In the genomic region with DNA sequence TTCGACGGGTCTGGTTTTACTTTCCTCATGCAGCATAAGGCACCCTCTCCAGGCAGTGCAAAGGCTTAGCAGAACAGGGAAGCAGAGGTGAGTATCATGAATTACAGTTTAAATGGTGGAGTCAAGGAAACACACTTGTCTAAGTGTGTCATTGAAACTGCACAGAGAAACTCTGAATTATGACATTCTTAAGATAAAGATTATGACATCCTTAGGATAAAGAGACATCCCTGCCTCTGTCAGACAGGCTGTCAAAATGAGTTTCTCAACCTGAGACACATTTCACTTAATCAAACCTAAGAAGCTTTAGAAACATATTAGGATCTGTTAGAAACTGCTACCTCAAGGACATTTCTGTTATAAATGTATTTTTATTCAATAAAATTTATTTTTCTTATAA, we compare ENCODE assay signal across 24 cellular contexts.
A peak's percentile ranks its signal among the peaks of the same experiment; 100 is the strongest.
DNase-seq lines count a peak whose midpoint lies in the region; ATAC-seq, FAIRE-seq and TF ChIP-seq lines count a peak whose summit lies in the region.
"Had no signal": no experiment of that assay in that cellular context is flagged by ENCODE, and none has a peak within 500 bp of the region (broad histone marks: within the 10 kb centered on the region; RNA-seq: fewer than 3 reads in every experiment).

No MANE protein-coding gene starts in this region.

- TF ChIP-seq RAD21 in K562 (CRISPR knock-in tag; conservative IDR thresholded peaks at IDR 0.05 in 1 of 2, IDR thresholded peaks at IDR 0.05 in 1 of 2) = no peak

- no TSS peak for BruUV-seq in K562 (replicated peaks; lab: Mats Ljungman, UMichigan)

- H3K4me1 Mint-ChIP-seq in neural progenitor cell = peaks cover 7% of the 10 kb centered on the region
- H3K4me1 Mint-ChIP-seq: CD4-positive, alpha-beta memory T cell; CD4-positive, CD25-positive, alpha-beta regulatory T cell; CD8-positive, alpha-beta memory T cell had no signal

- no peak for TF ChIP-seq EP300 in K562 (IDR thresholded peaks at IDR 0.05; ENCODE audit: low read length)

- H3K9me3 ChIP-seq in K562 (replicated peaks; ENCODE audit: control insufficient read depth, insufficient read depth, low read depth, low read length) (no peaks in the 10 kb centered on the region), neural progenitor cell (ENCODE audit: low read depth) (no peaks in the 10 kb centered on the region)
- H3K9me3 ChIP-seq: BE2C, BLaER1 had no signal

- H3K4me1 ChIP-seq in K562 (replicated peaks in 1 of 2; ENCODE audit: control insufficient read depth in 2 of 2, insufficient read depth in 2 of 2, low read length in 2 of 2) (no peaks in the 10 kb centered on the region), neural progenitor cell (no peaks in the 10 kb centered on the region)
- H3K4me1 ChIP-seq: BE2C had no signal

- in situ Hi-C loops in K562 (cut with MboI) = no loop called here

- no peaks in the 10 kb centered on the region; a peak in 1 of 5 replicates for H3K27me3 ChIP-seq in K562 (ENCODE audit: control insufficient read depth in 2 of 2, insufficient read depth in 2 of 2, low read length in 2 of 2)
- no peaks in the 10 kb centered on the region for H3K27me3 ChIP-seq in neural progenitor cell
- H3K27me3 ChIP-seq: BE2C, BLaER1 had no signal

- H3K4me2 ChIP-seq in K562 (ENCODE audit: insufficient read depth, low read length) (no peak overlapping the region), neural progenitor cell (no peak overlapping the region)
- H3K4me2 ChIP-seq: BLaER1 had no signal

- peak overlapping the region; percentile 29 for H2AFZ ChIP-seq in K562 (ENCODE audit: low read depth, low read length)
- no peak overlapping the region for H2AFZ ChIP-seq in neural progenitor cell (replicated peaks)

- CTCF ChIA-PET in K562 (lab: Yijun Ruan, JAX; ENCODE audit: low intra/inter-chr PET ratio) = no interaction called here

- peaks cover 23% of the 10 kb centered on the region for H3K36me3 Mint-ChIP-seq in neural progenitor cell
- H3K36me3 Mint-ChIP-seq: CD14-positive monocyte; CD4-positive, alpha-beta memory T cell; CD4-positive, CD25-positive, alpha-beta regulatory T cell; CD8-positive, alpha-beta memory T cell had no signal

- intact Hi-C loops in K562 (cut with micrococcal nuclease) = no loop called here
- intact Hi-C loops in left ventricle myocardium superior (cut with micrococcal nuclease) = no loop called here

- no peaks in the 10 kb centered on the region for H4K20me1 ChIP-seq in K562 (replicated peaks; ENCODE audit: control insufficient read depth, insufficient read depth, low read length)
- no peaks in the 10 kb centered on the region for H4K20me1 ChIP-seq in neural progenitor cell (ENCODE audit: low read depth)
- H4K20me1 ChIP-seq: BLaER1 had no signal

- no peaks in the 10 kb centered on the region for H3K9me1 ChIP-seq in K562 (ENCODE audit: control insufficient read depth, insufficient read depth, low read length)

- POLR2A ChIA-PET in K562 (lab: Yijun Ruan, JAX) = interaction anchor here (1.0 kb wide), 1 partner anchor 10 kb away, joined by 3 read pairs; no protein-coding TSS in a partner anchor

- no peak for TF ChIP-seq POLR2A in K562 (conservative IDR thresholded peaks at IDR 0.05)

- ATAC-seq in K562 = no peak
- no peak for ATAC-seq in left ventricle myocardium superior
- ATAC-seq: GM12878 had no signal

- no peak for FAIRE-seq in K562 (lab: Jason Lieb, UNC)
- FAIRE-seq: A204.1, G401.6, GM12878, GM12892, GM19239 had no signal

- TF ChIP-seq CTCF in K562 (IDR thresholded peaks at IDR 0.05 in 2 of 3, conservative IDR thresholded peaks at IDR 0.05 in 1 of 3; ENCODE audit: insufficient read depth in 2 of 3, low read depth in 1 of 3, low read length in 3 of 3) = no peak
- TF ChIP-seq CTCF in neural progenitor cell (IDR thresholded peaks at IDR 0.05) = no peak

- H3K79me2 ChIP-seq in K562 (ENCODE audit: control insufficient read depth, insufficient read depth, low read length) = no peaks in the 10 kb centered on the region
- no peaks in the 10 kb centered on the region for H3K79me2 ChIP-seq in neural progenitor cell (ENCODE audit: low read depth)

- WGBS in K562 (ENCODE audit: insufficient coverage, low coverage, missing lambda C conversion rate) = 23% methylated on average over 2 of the region's 2 CpGs

- H3K27ac Mint-ChIP-seq in neural progenitor cell = no peak overlapping the region
- H3K27ac Mint-ChIP-seq: CD14-positive monocyte; CD8-positive, alpha-beta memory T cell had no signal

- no peak overlapping the region for H3K9ac ChIP-seq in K562 (ENCODE audit: insufficient read depth in 1 of 2, low read depth in 2 of 2, low read length in 2 of 2)
- H3K9ac ChIP-seq in neural progenitor cell = no peak overlapping the region
- H3K9ac ChIP-seq: BLaER1 had no signal

- no peak for DNase-seq in K562 (ENCODE audit: extremely low read depth in 1 of 4, low spot score in 3 of 4)
- no peak for DNase-seq in neural progenitor cell (ENCODE audit: low spot score)
- no peak for DNase-seq in GM03348 (ENCODE audit: low spot score)
- no peak for DNase-seq in left ventricle myocardium superior
- no peak for DNase-seq in NCI-H128 (lab: John Stamatoyannopoulos, UW; ENCODE audit: unreplicated experiment)
- DNase-seq: 8988T; ACHN; BE2C; C1 segment of cervical spinal cord; CD4-positive, alpha-beta memory T cell; CD4-positive, CD25-positive, alpha-beta regulatory T cell; CD8-positive, alpha-beta memory T cell; COR-L47; DMS 273 treated with DMSO at 0.1 percent for 48 hours; DMS153; DMS79 treated with DMSO at 0.1 percent for 48 hours; GF-D8 had no signal

- H3K4me3 ChIP-seq in K562 (no peak overlapping the region), neural progenitor cell (no peak overlapping the region)
- H3K4me3 ChIP-seq: BLaER1, GM12878 had no signal

- no peaks in the 10 kb centered on the region for H3K27me3 Mint-ChIP-seq in neural progenitor cell (ENCODE audit: insufficient read depth, low read depth)
- H3K27me3 Mint-ChIP-seq: CD4-positive, CD25-positive, alpha-beta regulatory T cell had no signal

- H3K27ac ChIP-seq in K562 (ENCODE audit: extremely low read depth, low read depth, low read length) = no peak overlapping the region
- H3K27ac ChIP-seq in neural progenitor cell = peak overlapping the region; percentile 24
- H3K27ac ChIP-seq: BLaER1 had no signal

- H3F3A ChIP-seq in neural progenitor cell (ENCODE audit: low read depth) = peaks cover 3% of the 10 kb centered on the region

- H3K9me3 Mint-ChIP-seq in neural progenitor cell = no peaks in the 10 kb centered on the region
- H3K9me3 Mint-ChIP-seq: CD14-positive monocyte; CD4-positive, alpha-beta memory T cell; CD8-positive, alpha-beta memory T cell had no signal

- H3K36me3 ChIP-seq in K562 (ENCODE audit: control insufficient read depth, insufficient read depth, low read length) (no peaks in the 10 kb centered on the region), neural progenitor cell (peaks cover 33% of the 10 kb centered on the region)
- H3K36me3 ChIP-seq: BE2C, BLaER1 had no signal

- H3K4me3 Mint-ChIP-seq in neural progenitor cell = no peak overlapping the region
- H3K4me3 Mint-ChIP-seq: CD14-positive monocyte; CD4-positive, alpha-beta memory T cell; CD4-positive, CD25-positive, alpha-beta regulatory T cell; CD8-positive, alpha-beta memory T cell had no signal

TF ChIP-seq in K562, 482 proteins besides CTCF, POLR2A, EP300 and RAD21 (continues in another document):
- TF ChIP-seq FUS (optimal IDR thresholded peaks at IDR 0.05; ENCODE audit: low read depth, low read length) (no peak), SMC3 (conservative IDR thresholded peaks at IDR 0.05; ENCODE audit: insufficient read depth, low read depth, low read length) (no peak), CBX2 (IDR thresholded peaks at IDR 0.05; ENCODE audit: insufficient read depth, low read length, poor library complexity, severe bottlenecking) (no peak), GTF2E2 (tag; IDR thresholded peaks at IDR 0.05) (no peak), ARHGAP35 (IDR thresholded peaks at IDR 0.05; ENCODE audit: partially characterized antibody) (no peak), ZKSCAN3 (CRISPR knock-in tag; IDR thresholded peaks at IDR 0.05) (no peak), MBD2 (IDR thresholded peaks at IDR 0.05; ENCODE audit: borderline replicate concordance, low read depth) (no peak), MCM5 (IDR thresholded peaks at IDR 0.05; ENCODE audit: low read depth) (no peak), MAZ (CRISPR knock-in tag; conservative IDR thresholded peaks at IDR 0.05 in 1 of 2, IDR thresholded peaks at IDR 0.05 in 1 of 2) (no peak), CSDE1 (IDR thresholded peaks at IDR 0.05) (no peak), CHD2 (IDR thresholded peaks at IDR 0.05; ENCODE audit: low read depth, low read length) (no peak), POLR2B (IDR thresholded peaks at IDR 0.05; ENCODE audit: low read depth, partially characterized antibody) (no peak), NCOA2 (IDR thresholded peaks at IDR 0.05; ENCODE audit: partially characterized antibody in 2 of 2) (no peak), CXXC5 (CRISPR knock-in tag; IDR thresholded peaks at IDR 0.05) (no peak)
- TF ChIP-seq, protein P1, sequence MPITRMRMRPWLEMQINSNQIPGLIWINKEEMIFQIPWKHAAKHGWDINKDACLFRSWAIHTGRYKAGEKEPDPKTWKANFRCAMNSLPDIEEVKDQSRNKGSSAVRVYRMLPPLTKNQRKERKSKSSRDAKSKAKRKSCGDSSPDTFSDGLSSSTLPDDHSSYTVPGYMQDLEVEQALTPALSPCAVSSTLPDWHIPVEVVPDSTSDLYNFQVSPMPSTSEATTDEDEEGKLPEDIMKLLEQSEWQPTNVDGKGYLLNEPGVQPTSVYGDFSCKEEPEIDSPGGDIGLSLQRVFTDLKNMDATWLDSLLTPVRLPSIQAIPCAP (CRISPR knock-in tag; IDR thresholded peaks at IDR 0.05; ENCODE audit: borderline replicate concordance) = no peak
